In genomic region chr18:3261393-3262233, GRCh38 we compare ENCODE assay signal across 8 cellular contexts. TPM values are rescaled to one million over a fixed set of nuclear protein-coding genes. Genes with fewer than 3 reads are reported as not detected.
DNase-seq lines count a peak whose midpoint lies in the region; ATAC-seq and TF ChIP-seq lines count a peak whose summit lies in the region.

Gene MYL12B, plus strand, starts transcription at chr18:3262133. Its CDS starts 10,766 bp downstream, at chr18:3272899.

- peak within 1 kb of the TSS; percentile 98 to 100 (median 100) for H3K27ac Mint-ChIP-seq in immature natural killer cell

- TF ChIP-seq POLR2A in breast epithelium (IDR thresholded peaks at IDR 0.05) (peak; percentile 90), spleen (IDR thresholded peaks at IDR 0.05) (peak in 2 of 3 donors; percentile 57 to 83)

- DNase-seq in NCI-H2081 (lab: John Stamatoyannopoulos, UW), result peak; percentile 64 to 74
- DNase-seq in NCI-H2081 treated with DMSO at 0.1 percent for 48 hours (lab: John Stamatoyannopoulos, UW), result no peak
- peak; percentile 13 for DNase-seq in NCI-H1694 (lab: John Stamatoyannopoulos, UW)
- peak; percentile 78 to 84 for DNase-seq in breast epithelium (ENCODE audit: low spot score in 2 of 2)
- DNase-seq in immature natural killer cell, result peak; percentile 93 to 94 (median 93)
- DNase-seq in spleen, result peak; percentile 96

- H3K9me3 Mint-ChIP-seq in immature natural killer cell, result no peaks in the 10 kb centered on the region

- H3K27me3 ChIP-seq in breast epithelium (no peaks in the 10 kb centered on the region), spleen (replicated peaks in 1 of 7) (no peaks in the 10 kb centered on the region)

- peaks cover 0 to 8% of the 10 kb centered on the region in 2 donors for H3K4me1 ChIP-seq in breast epithelium
- peaks cover 51 to 89% (median 77%) of the 10 kb centered on the region in 6 donors for H3K4me1 ChIP-seq in spleen

- ATAC-seq in HG02852 (IDR thresholded peaks at IDR 0.05; ENCODE audit: unreplicated experiment), result peak; percentile 83

- H3K36me3 ChIP-seq in breast epithelium (no peaks in the 10 kb centered on the region), spleen (peaks cover 0 to 36% (median 21%) of the 10 kb centered on the region in 6 donors)

- peaks cover 82 to 86% of the 10 kb centered on the region in 2 donors for H3K4me1 Mint-ChIP-seq in immature natural killer cell

- H3K27ac ChIP-seq in VCaP, result peak within 1 kb of the TSS; percentile 97
- peak within 1 kb of the TSS; percentile 97 to 98 for H3K27ac ChIP-seq in breast epithelium
- H3K27ac ChIP-seq in spleen, result peak within 1 kb of the TSS; percentile 95 to 99 (median 98)

- H3K4me3 ChIP-seq in breast epithelium (peak within 1 kb of the TSS; percentile 85 to 98 (median 96)), spleen (peak within 1 kb of the TSS; percentile 81 to 96 (median 88))

- no peak for TF ChIP-seq CTCF in VCaP (conservative IDR thresholded peaks at IDR 0.05)
- peak in 1 of 3 donors; percentile 28 for TF ChIP-seq CTCF in breast epithelium (IDR thresholded peaks at IDR 0.05)
- TF ChIP-seq CTCF in spleen (IDR thresholded peaks at IDR 0.05 in 8 of 11, conservative IDR thresholded peaks at IDR 0.05 in 3 of 11), result peak in 5 of 11 experiments; percentile 6 to 52 (median 25)

- no peaks in the 10 kb centered on the region for H3K9me3 ChIP-seq in breast epithelium
- no peaks in the 10 kb centered on the region for H3K9me3 ChIP-seq in spleen

- H3K36me3 Mint-ChIP-seq in immature natural killer cell, result peaks cover 12 to 23% (median 18%) of the 10 kb centered on the region in 3 donors

- H3K27me3 Mint-ChIP-seq in immature natural killer cell (ENCODE audit: low read depth in 3 of 3), result peaks cover 12 to 19% (median 17%) of the 10 kb centered on the region in 3 donors

- 0 to 1% (median 0%) methylated on average over 47 to 83 of the region's 83 CpGs for WGBS in spleen, 5 donors

- H3K4me3 Mint-ChIP-seq in immature natural killer cell, result peak within 1 kb of the TSS; percentile 92 to 99 (median 99)

- intact Hi-C loops in breast epithelium (cut with DNase I; ENCODE audit: low total_unique reads), result loop anchor here (10.0 kb wide), 1 partner anchor 333 kb away; no protein-coding TSS in a partner anchor
- intact Hi-C loops in spleen (cut with DNase I; ENCODE audit: low total_unique reads), result no loop called here

RNA-seq across cellular contexts. Expression of gene MYL12B, which starts in this region (rescaled TPM):
- total RNA-seq in breast epithelium, result 100 to 1,000 TPM; 305 to 371 (median 335) TPM
- polyA plus RNA-seq in immature natural killer cell, result 1,000 to 10,000 TPM; 1,023 to 1,314 (median 1,183) TPM
- 100 to 1,000 TPM; 176 to 254 (median 199) TPM for total RNA-seq in spleen
- polyA plus RNA-seq in spleen, result 100 to 1,000 TPM; 290 to 371 (median 360) TPM
